34 cellular contexts compared by ENCODE assay signal in the genomic region with DNA sequence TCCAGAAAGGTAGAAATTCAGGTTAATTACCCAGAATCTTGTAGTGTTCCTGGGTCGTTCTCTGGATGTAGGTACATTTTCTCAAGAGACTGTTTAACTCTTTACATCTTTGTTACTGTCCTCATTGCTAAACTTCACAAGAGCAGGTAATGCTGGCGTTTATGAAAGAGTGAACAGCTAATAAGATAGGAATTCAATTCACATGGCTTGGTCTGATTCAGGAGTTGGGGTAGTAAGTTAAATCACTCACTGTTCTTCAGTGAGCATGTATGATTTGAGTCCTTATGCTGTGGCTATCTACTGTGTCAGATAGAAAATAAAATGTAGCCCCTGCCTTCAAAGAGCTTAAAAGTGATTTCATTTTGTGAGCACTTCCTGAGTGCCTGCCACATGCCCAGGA.
"Had no signal": no experiment of that assay in that cellular context is flagged by ENCODE, and none has a peak within 500 bp of the region (broad histone marks: within the 10 kb centered on the region; RNA-seq: fewer than 3 reads in every experiment).

No MANE protein-coding gene starts in this region.

- H3K4me1 ChIP-seq: colonic mucosa, gastroesophageal sphincter, left ventricle myocardium inferior, uterus had no signal

- H3K27ac Mint-ChIP-seq: activated CD4-positive, alpha-beta memory T cell treated with anti-CD3 and anti-CD28 coated beads, Interleukin-2, amount 10 ng/mL, durations not matched to agents 7 days and 5 days; activated CD4-positive, alpha-beta T cell treated with anti-CD3 and anti-CD28 coated beads, Interleukin-2, amount 10 ng/mL, durations not matched to agents 7 days and 5 days; activated naive CD4-positive, alpha-beta T cell treated with anti-CD3 and anti-CD28 coated beads, Interleukin-2, amount 10 ng/mL, durations not matched to agents 7 days and 5 days; activated naive CD8-positive, alpha-beta T cell treated with anti-CD3 and anti-CD28 coated beads, Interleukin-2, amount 10 ng/mL, durations not matched to agents 7 days and 5 days; activated T-cell treated with anti-CD3 and anti-CD28 coated beads, Interleukin-2, amount 50 U/mL, for 24 hours; immature natural killer cell; naive B cell; nephron progenitor cell; progenitor cell of endocrine pancreas; stimulated activated memory B cell treated with anti-CD40 and anti-IgM and Interleukin-4, amounts not matched to agents 10 μg/mL and 1 μg/mL and 100 μg/mL, for 72 hours; stimulated activated naive CD8-positive, alpha-beta T cell treated with anti-CD3 and anti-CD28 coated beads, Interleukin-15, amount 100 ng/mL, for 72 hours; type B pancreatic cell had no signal

- H3K9me3 ChIP-seq: colonic mucosa, gastroesophageal sphincter, left ventricle myocardium inferior, neutrophil, ovary, uterus had no signal

- H3K36me3 ChIP-seq: colonic mucosa, gastroesophageal sphincter, left ventricle myocardium inferior, neutrophil, ovary, uterus had no signal

- H3K4me1 Mint-ChIP-seq: activated CD4-positive, alpha-beta memory T cell treated with anti-CD3 and anti-CD28 coated beads, Interleukin-2, amount 10 ng/mL, durations not matched to agents 7 days and 5 days; activated CD4-positive, alpha-beta T cell treated with anti-CD3 and anti-CD28 coated beads, Interleukin-2, amount 10 ng/mL, durations not matched to agents 7 days and 5 days; activated naive CD4-positive, alpha-beta T cell treated with anti-CD3 and anti-CD28 coated beads, Interleukin-2, amount 10 ng/mL, durations not matched to agents 7 days and 5 days; activated naive CD8-positive, alpha-beta T cell treated with anti-CD3 and anti-CD28 coated beads, Interleukin-2, amount 10 ng/mL, durations not matched to agents 7 days and 5 days; immature natural killer cell; naive B cell; stimulated activated memory B cell treated with anti-CD40 and anti-IgM and Interleukin-4, amounts not matched to agents 10 μg/mL and 1 μg/mL and 100 μg/mL, for 72 hours; stimulated activated naive CD8-positive, alpha-beta T cell treated with anti-CD3 and anti-CD28 coated beads, Interleukin-15, amount 100 ng/mL, for 72 hours had no signal

- H3K9me3 Mint-ChIP-seq: activated CD4-positive, alpha-beta memory T cell treated with anti-CD3 and anti-CD28 coated beads, Interleukin-2, amount 10 ng/mL, durations not matched to agents 7 days and 5 days; activated CD4-positive, alpha-beta T cell treated with anti-CD3 and anti-CD28 coated beads, Interleukin-2, amount 10 ng/mL, durations not matched to agents 7 days and 5 days; activated naive CD4-positive, alpha-beta T cell treated with anti-CD3 and anti-CD28 coated beads, Interleukin-2, amount 10 ng/mL, durations not matched to agents 7 days and 5 days; activated naive CD8-positive, alpha-beta T cell treated with anti-CD3 and anti-CD28 coated beads, Interleukin-2, amount 10 ng/mL, durations not matched to agents 7 days and 5 days; activated T-cell treated with anti-CD3 and anti-CD28 coated beads, Interleukin-2, amount 50 U/mL, for 24 hours; immature natural killer cell; naive B cell; nephron progenitor cell; stimulated activated memory B cell treated with anti-CD40 and anti-IgM and Interleukin-4, amounts not matched to agents 10 μg/mL and 1 μg/mL and 100 μg/mL, for 72 hours; stimulated activated naive CD8-positive, alpha-beta T cell treated with anti-CD3 and anti-CD28 coated beads, Interleukin-15, amount 100 ng/mL, for 72 hours; type B pancreatic cell had no signal

- DNase-seq: activated CD4-positive, alpha-beta memory T cell treated with anti-CD3 and anti-CD28 coated beads, Interleukin-2, amount 10 ng/mL, durations not matched to agents 7 days and 5 days; activated CD4-positive, alpha-beta T cell treated with anti-CD3 and anti-CD28 coated beads, Interleukin-2, amount 10 ng/mL, durations not matched to agents 7 days and 5 days; activated CD4-positive, CD25-positive, alpha-beta regulatory T cell treated with anti-CD3 and anti-CD28 coated beads, Interleukin-2, amount 50 U/mL, for 72 hours; activated CD8-positive, alpha-beta memory T cell treated with anti-CD3 and anti-CD28 coated beads, Interleukin-2, amount 50 U/mL, for 48 hours; activated gamma-delta T cell; activated naive CD4-positive, alpha-beta T cell treated with anti-CD3 and anti-CD28 coated beads, Interleukin-2, amount 10 ng/mL, durations not matched to agents 7 days and 5 days; activated naive CD8-positive, alpha-beta T cell treated with anti-CD3 and anti-CD28 coated beads, Interleukin-2, amount 10 ng/mL, durations not matched to agents 7 days and 5 days; activated T-cell treated with anti-CD3 and anti-CD28 coated beads, Interleukin-2, amount 50 U/mL, for 24 hours; amniotic stem cell; colonic mucosa; effector CD8-positive, alpha-beta T cell; erythroblast; head of caudate nucleus; hippocampal formation; immature natural killer cell; left ventricle myocardium inferior; naive B cell; nephron progenitor cell; ovary; retina; stimulated activated CD4-positive, alpha-beta T cell treated with anti-CD3 and anti-CD28 coated beads, Interleukin-12 subunit alpha, Interleukin-12 subunit beta, amount 100 ng/mL, for 4 hours; stimulated activated CD4-positive, alpha-beta T cell treated with anti-CD3 and anti-CD28 coated beads, Interleukin-4, amount 100 ng/mL, for 24 hours; stimulated activated CD8-positive, alpha-beta memory T cell treated with anti-CD3 and anti-CD28 coated beads, Interleukin-4, amount 100 ng/mL, for 48 hours; stimulated activated naive CD8-positive, alpha-beta T cell treated with anti-CD3 and anti-CD28 coated beads, Interleukin-15, amount 100 ng/mL, for 72 hours; substantia nigra; T-helper 2 cell; uterus had no signal

- H3K4me3 ChIP-seq: colonic mucosa, gastroesophageal sphincter, left ventricle myocardium inferior, ovary, skin epidermis, uterus had no signal

- H3K27me3 Mint-ChIP-seq: activated CD4-positive, alpha-beta memory T cell treated with anti-CD3 and anti-CD28 coated beads, Interleukin-2, amount 10 ng/mL, durations not matched to agents 7 days and 5 days; activated CD4-positive, alpha-beta T cell treated with anti-CD3 and anti-CD28 coated beads, Interleukin-2, amount 10 ng/mL, durations not matched to agents 7 days and 5 days; activated naive CD4-positive, alpha-beta T cell treated with anti-CD3 and anti-CD28 coated beads, Interleukin-2, amount 10 ng/mL, durations not matched to agents 7 days and 5 days; activated naive CD8-positive, alpha-beta T cell treated with anti-CD3 and anti-CD28 coated beads, Interleukin-2, amount 10 ng/mL, durations not matched to agents 7 days and 5 days; activated T-cell treated with anti-CD3 and anti-CD28 coated beads, Interleukin-2, amount 50 U/mL, for 24 hours; stimulated activated memory B cell treated with anti-CD40 and anti-IgM and Interleukin-4, amounts not matched to agents 10 μg/mL and 1 μg/mL and 100 μg/mL, for 72 hours had no signal

- H3K4me3 Mint-ChIP-seq: activated CD4-positive, alpha-beta memory T cell treated with anti-CD3 and anti-CD28 coated beads, Interleukin-2, amount 10 ng/mL, durations not matched to agents 7 days and 5 days; activated CD4-positive, alpha-beta T cell treated with anti-CD3 and anti-CD28 coated beads, Interleukin-2, amount 10 ng/mL, durations not matched to agents 7 days and 5 days; activated naive CD4-positive, alpha-beta T cell treated with anti-CD3 and anti-CD28 coated beads, Interleukin-2, amount 10 ng/mL, durations not matched to agents 7 days and 5 days; activated naive CD8-positive, alpha-beta T cell treated with anti-CD3 and anti-CD28 coated beads, Interleukin-2, amount 10 ng/mL, durations not matched to agents 7 days and 5 days; activated T-cell treated with anti-CD3 and anti-CD28 coated beads, Interleukin-2, amount 50 U/mL, for 24 hours; immature natural killer cell; naive B cell; nephron progenitor cell; stimulated activated memory B cell treated with anti-CD40 and anti-IgM and Interleukin-4, amounts not matched to agents 10 μg/mL and 1 μg/mL and 100 μg/mL, for 72 hours; stimulated activated naive CD8-positive, alpha-beta T cell treated with anti-CD3 and anti-CD28 coated beads, Interleukin-15, amount 100 ng/mL, for 72 hours; type B pancreatic cell had no signal

- H3K36me3 Mint-ChIP-seq: activated naive CD4-positive, alpha-beta T cell treated with anti-CD3 and anti-CD28 coated beads, Interleukin-2, amount 10 ng/mL, durations not matched to agents 7 days and 5 days; activated naive CD8-positive, alpha-beta T cell treated with anti-CD3 and anti-CD28 coated beads, Interleukin-2, amount 10 ng/mL, durations not matched to agents 7 days and 5 days; immature natural killer cell; naive B cell; stimulated activated memory B cell treated with anti-CD40 and anti-IgM and Interleukin-4, amounts not matched to agents 10 μg/mL and 1 μg/mL and 100 μg/mL, for 72 hours; type B pancreatic cell had no signal

- ATAC-seq: gastroesophageal sphincter; sciatic nerve; stimulated activated memory B cell treated with anti-CD40 and anti-IgM and Interleukin-4, amounts not matched to agents 10 μg/mL and 1 μg/mL and 100 μg/mL, for 72 hours; stimulated activated naive CD8-positive, alpha-beta T cell treated with anti-CD3 and anti-CD28 coated beads, Interleukin-15, amount 100 ng/mL, for 72 hours had no signal

- H3K27ac ChIP-seq: colonic mucosa, gastroesophageal sphincter, left ventricle myocardium inferior, neutrophil, ovary, skin epidermis, uterus had no signal

- H3K27me3 ChIP-seq: colonic mucosa, gastroesophageal sphincter, neutrophil, ovary, uterus had no signal
